13 cellular contexts compared by ENCODE assay signal in the genomic region with DNA sequence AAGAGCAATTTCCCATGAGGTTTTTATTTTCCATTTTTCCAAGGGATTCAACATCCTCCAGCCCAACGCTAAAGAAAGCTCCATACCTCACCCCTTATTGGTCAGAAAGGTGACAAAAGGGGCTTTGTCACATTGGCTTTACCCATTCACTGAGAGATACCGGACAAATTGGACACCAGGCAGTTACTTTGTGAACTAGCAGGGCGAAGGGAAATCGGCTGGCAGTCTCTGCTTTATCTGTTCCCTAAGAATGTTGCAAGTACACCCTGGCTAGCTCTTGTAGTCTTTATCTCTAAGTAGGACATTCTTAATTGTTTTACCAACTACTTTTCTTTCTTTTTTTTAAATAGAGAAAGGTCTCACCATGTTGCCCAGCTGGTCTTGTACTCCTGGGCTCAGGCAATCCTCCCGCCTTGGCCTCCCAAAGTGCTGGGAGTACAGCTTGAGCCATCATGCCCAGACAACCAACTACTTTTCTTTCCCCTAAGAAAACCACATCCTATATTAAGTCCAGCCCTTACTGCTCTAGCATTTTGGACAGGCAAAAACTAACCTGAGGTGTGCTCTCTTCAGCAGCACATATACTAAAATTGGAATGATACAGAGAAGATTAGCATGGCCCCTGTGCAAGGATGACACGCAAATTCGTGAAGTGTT.
"Had no signal": no experiment of that assay in that cellular context is flagged by ENCODE, and none has a peak within 500 bp of the region (broad histone marks: within the 10 kb centered on the region; RNA-seq: fewer than 3 reads in every experiment).

No MANE protein-coding gene starts in this region.

- H3K4me3 ChIP-seq: heart right ventricle, pancreas, stomach, tibial artery, uterus had no signal

- H3K27ac ChIP-seq: heart right ventricle, pancreas, stomach, uterus had no signal

- H3K4me1 ChIP-seq: pancreas, uterus had no signal

- H3K9me3 ChIP-seq: heart right ventricle, pancreas, stomach, tibial artery, uterus had no signal

- ATAC-seq: activated CD4-positive, CD25-positive, alpha-beta regulatory T cell treated with anti-CD3 and anti-CD28 coated beads, Interleukin-2, amount 50 U/mL, for 24 hours; activated T-cell treated with anti-CD3 and anti-CD28 coated beads, Interleukin-2, amount 50 U/mL, for 4 hours; heart right ventricle; pancreas had no signal

- DNase-seq: activated CD4-positive, alpha-beta T cell treated with anti-CD3 and anti-CD28 coated beads, Interleukin-2, amount 50 U/mL, for 4 hours; activated gamma-delta T cell; activated T-cell treated with anti-CD3 and anti-CD28 coated beads, Interleukin-2, amount 50 U/mL, for 4 hours; amygdala; foreskin melanocyte; heart right ventricle; retina; small intestine; stomach; uterus had no signal

- H3K27me3 ChIP-seq: heart right ventricle, pancreas, stomach, tibial artery, uterus had no signal

- H3K36me3 ChIP-seq: pancreas, uterus had no signal
